ENCODE assay signal across 27 cellular contexts in the genomic region with DNA sequence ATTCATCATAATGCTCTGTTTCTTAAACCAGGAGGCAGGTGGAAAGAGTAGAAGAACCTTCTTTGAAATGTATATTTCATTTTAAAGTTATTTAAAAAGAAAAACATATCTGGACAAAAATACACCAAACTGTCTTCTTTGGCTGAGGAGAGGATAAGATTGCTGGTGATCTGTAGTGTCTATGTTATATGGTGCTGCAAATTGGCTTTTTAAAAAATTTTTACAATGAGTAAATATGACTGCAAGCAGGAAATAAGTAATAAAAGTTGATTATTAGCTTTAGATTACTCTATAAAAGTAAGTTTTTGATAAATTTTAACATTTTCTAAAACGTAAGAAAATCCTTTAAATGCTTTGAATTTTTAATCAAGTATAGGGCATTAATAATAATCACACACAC.
"Had no signal": no experiment of that assay in that cellular context is flagged by ENCODE, and none has a peak within 500 bp of the region (broad histone marks: within the 10 kb centered on the region; RNA-seq: fewer than 3 reads in every experiment).

No MANE protein-coding gene starts in this region.

- FAIRE-seq: colon had no signal

- H3K36me3 ChIP-seq: adrenal gland, gastroesophageal sphincter had no signal

- H3K9me3 ChIP-seq: adrenal gland, body of pancreas, esophagus muscularis mucosa, gastroesophageal sphincter had no signal

- H3K27ac ChIP-seq: adrenal gland, body of pancreas had no signal

- ATAC-seq: activated CD8-positive, alpha-beta T cell treated with anti-CD3 and anti-CD28 coated beads for 36 hours; activated naive CD8-positive, alpha-beta T cell treated with anti-CD3 and anti-CD28 coated beads, Interleukin-2, amount 50 U/mL, for 24 hours; activated T-cell treated with anti-CD3 and anti-CD28 coated beads, Interleukin-2, amount 50 U/mL, for 4 hours; body of pancreas; effector memory CD8-positive, alpha-beta T cell; WTC11 had no signal

- DNase-seq: activated CD4-positive, alpha-beta T cell treated with anti-CD3 and anti-CD28 coated beads for 1 hour; activated CD4-positive, alpha-beta T cell treated with anti-CD3 and anti-CD28 coated beads for 4 hours; activated CD4-positive, alpha-beta T cell treated with anti-CD3 and anti-CD28 coated beads, Interleukin-2, amount 10 ng/mL, durations not matched to agents 7 days and 5 days; activated CD4-positive, alpha-beta T cell treated with anti-CD3 and anti-CD28 coated beads, Interleukin-2, amount 50 U/mL, for 4 hours; activated CD8-positive, alpha-beta memory T cell treated with anti-CD3 and anti-CD28 coated beads for 24 hours; activated CD8-positive, alpha-beta T cell treated with anti-CD3 and anti-CD28 coated beads for 36 hours; activated effector memory CD4-positive, alpha-beta T cell treated with anti-CD3 and anti-CD28 coated beads, Interleukin-2, amount 50 U/mL, for 16 hours; activated naive CD4-positive, alpha-beta T cell treated with anti-CD3 and anti-CD28 coated beads for 36 hours; activated naive CD8-positive, alpha-beta T cell treated with anti-CD3 and anti-CD28 coated beads for 36 hours; activated naive CD8-positive, alpha-beta T cell treated with anti-CD3 and anti-CD28 coated beads, Interleukin-2, amount 50 U/mL, for 24 hours; activated T-cell treated with anti-CD3 and anti-CD28 coated beads, Interleukin-2, amount 50 U/mL, for 4 hours; adrenal gland; amygdala; aorta; body of pancreas; caudate nucleus; cortex of kidney; dermis blood vessel endothelial cell; effector CD4-positive, alpha-beta T cell; effector memory CD8-positive, alpha-beta T cell; erythroblast; foreskin melanocyte; T-helper 2 cell had no signal

- H3K4me1 ChIP-seq: adrenal gland, body of pancreas had no signal

- H3K27me3 ChIP-seq: adrenal gland, body of pancreas, esophagus muscularis mucosa, gastroesophageal sphincter had no signal

- H3K4me3 ChIP-seq: adrenal gland, body of pancreas, esophagus muscularis mucosa, gastroesophageal sphincter had no signal
